ENCODE assay signal across 16 cellular contexts in the genomic region with DNA sequence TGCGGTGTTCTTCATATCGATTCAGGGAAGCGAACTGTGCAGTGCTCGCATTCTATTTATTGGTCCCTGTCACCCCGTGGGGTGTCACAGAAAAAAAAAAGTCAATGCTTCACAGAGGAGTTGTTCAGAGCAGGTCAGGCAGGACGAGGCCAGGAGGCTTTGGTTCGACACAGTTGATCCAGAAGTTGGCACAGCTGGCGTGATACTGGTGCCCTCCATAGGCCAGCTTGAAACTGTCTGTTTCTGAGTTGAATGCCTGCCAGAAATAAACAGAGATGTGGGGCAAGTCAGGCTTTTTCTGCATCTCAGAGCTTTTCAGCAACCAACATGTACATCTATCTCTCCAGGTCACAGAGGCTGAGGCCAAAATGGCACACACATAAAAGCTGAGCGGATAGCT. TPM values are rescaled to one million over a fixed set of nuclear protein-coding genes. Genes with fewer than 3 reads are reported as not detected.
A peak's percentile ranks its signal among the peaks of the same experiment; 100 is the strongest.
DNase-seq lines count a peak whose midpoint lies in the region; ATAC-seq and TF ChIP-seq lines count a peak whose summit lies in the region.
"Had no signal": no experiment of that assay in that cellular context is flagged by ENCODE, and none has a peak within 500 bp of the region (broad histone marks: within the 10 kb centered on the region; RNA-seq: fewer than 3 reads in every experiment).

No MANE protein-coding gene starts in this region.

- H3K27me3 ChIP-seq in gastrocnemius medialis, result no peaks in the 10 kb centered on the region
- no peaks in the 10 kb centered on the region for H3K27me3 ChIP-seq in BE2C
- H3K27me3 ChIP-seq: ovary had no signal

- H3K4me1 ChIP-seq in gastrocnemius medialis (no peaks in the 10 kb centered on the region), BE2C (no peaks in the 10 kb centered on the region)

- peaks cover 5% of the 10 kb centered on the region for H3K36me3 Mint-ChIP-seq in activated naive CD8-positive, alpha-beta T cell
- H3K36me3 Mint-ChIP-seq in activated naive CD8-positive, alpha-beta T cell treated with anti-CD3 and anti-CD28 coated beads for 36 hours, result peaks cover 8% of the 10 kb centered on the region
- H3K36me3 Mint-ChIP-seq in activated T-helper 1 cell treated with anti-CD3 and anti-CD28 coated beads, Interleukin-12 subunit alpha, Interleukin-12 subunit beta, Interleukin-2, Interleukin-4 antibody, amounts not matched to agents 30 ng/mL and 10 ng/mL and 1 ng/mL, durations not matched to agents 14 hours and 24 hours and 36 hours (ENCODE audit: low read depth), result peaks cover 30% of the 10 kb centered on the region
- H3K36me3 Mint-ChIP-seq in stimulated activated memory B cell treated with anti-CD40 and anti-IgM and Interleukin-4, amounts not matched to agents 10 μg/mL and 1 μg/mL and 100 μg/mL, for 72 hours, result peaks cover 43% of the 10 kb centered on the region

- in situ Hi-C loops in gastrocnemius medialis (cut with MboI; ENCODE audit: low sequenced_read_pairs in 4 of 4), result no loop called here

- H3K4me3 ChIP-seq in gastrocnemius medialis (no peak overlapping the region), BE2C (ENCODE audit: low read depth, low read length) (no peak overlapping the region)
- H3K4me3 ChIP-seq: ovary had no signal

- DNase-seq in activated naive CD8-positive, alpha-beta T cell treated with anti-CD3 and anti-CD28 coated beads for 36 hours, result no peak
- no peak for DNase-seq in activated T-helper 1 cell treated with anti-CD3 and anti-CD28 coated beads, Interleukin-12 subunit alpha, Interleukin-12 subunit beta, Interleukin-2, Interleukin-4 antibody, amounts not matched to agents 30 ng/mL and 10 ng/mL and 1 ng/mL, durations not matched to agents 14 hours and 24 hours and 36 hours (ENCODE audit: low spot score)
- DNase-seq in globus pallidus (ENCODE audit: low spot score) (peak; percentile 35), gastrocnemius medialis (no peak), BE2C (no peak), islet precursor cell (no peak)
- DNase-seq: activated CD4-positive, alpha-beta T cell treated with anti-CD3 and anti-CD28 coated beads, Interleukin-2, amount 50 U/mL, for 48 hours; activated naive CD4-positive, alpha-beta T cell; DND-41; NCI-H1092 treated with DMSO at 0.1 percent for 48 hours; NCI-H510A treated with DMSO at 0.1 percent for 48 hours; ovary had no signal

- peaks cover 0 to 53% of the 10 kb centered on the region in 2 donors for H3K36me3 ChIP-seq in gastrocnemius medialis
- peaks cover 46% of the 10 kb centered on the region for H3K36me3 ChIP-seq in BE2C
- H3K36me3 ChIP-seq: ovary had no signal

- TF ChIP-seq POLR2A in gastrocnemius medialis (IDR thresholded peaks at IDR 0.05), result no peak

- H3K27ac ChIP-seq in gastrocnemius medialis, result no peak overlapping the region
- H3K27ac ChIP-seq: ovary had no signal

- H3K9me3 ChIP-seq in gastrocnemius medialis (no peaks in the 10 kb centered on the region), BE2C (no peaks in the 10 kb centered on the region)
- H3K9me3 ChIP-seq: ovary had no signal

- ATAC-seq in stimulated activated memory B cell treated with anti-CD40 and anti-IgM and Interleukin-4, amounts not matched to agents 10 μg/mL and 1 μg/mL and 100 μg/mL, for 72 hours, result no peak
- ATAC-seq in gastrocnemius medialis, result no peak

- intact Hi-C loops in activated T-helper 1 cell treated with anti-CD3 and anti-CD28 coated beads, Interleukin-12 subunit alpha, Interleukin-12 subunit beta, Interleukin-2, Interleukin-4 antibody, amounts not matched to agents 30 ng/mL and 10 ng/mL and 1 ng/mL, durations not matched to agents 14 hours and 24 hours and 36 hours (cut with micrococcal nuclease), result no loop called here
- intact Hi-C loops in gastrocnemius medialis (cut with DNase I; ENCODE audit: low total_unique reads), result no loop called here

- H3K4me1 Mint-ChIP-seq in activated naive CD8-positive, alpha-beta T cell (ENCODE audit: low read depth), result peaks cover 10% of the 10 kb centered on the region
- H3K4me1 Mint-ChIP-seq in activated naive CD8-positive, alpha-beta T cell treated with anti-CD3 and anti-CD28 coated beads for 36 hours, result peaks cover 8% of the 10 kb centered on the region
- peaks cover 15% of the 10 kb centered on the region for H3K4me1 Mint-ChIP-seq in activated T-helper 1 cell treated with anti-CD3 and anti-CD28 coated beads, Interleukin-12 subunit alpha, Interleukin-12 subunit beta, Interleukin-2, Interleukin-4 antibody, amounts not matched to agents 30 ng/mL and 10 ng/mL and 1 ng/mL, durations not matched to agents 14 hours and 24 hours and 36 hours (ENCODE audit: low read depth)
- H3K4me1 Mint-ChIP-seq in stimulated activated memory B cell treated with anti-CD40 and anti-IgM and Interleukin-4, amounts not matched to agents 10 μg/mL and 1 μg/mL and 100 μg/mL, for 72 hours, result no peaks in the 10 kb centered on the region
- H3K4me1 Mint-ChIP-seq: memory B cell had no signal

- no peak overlapping the region for H3K4me3 Mint-ChIP-seq in activated naive CD8-positive, alpha-beta T cell
- H3K4me3 Mint-ChIP-seq in activated naive CD8-positive, alpha-beta T cell treated with anti-CD3 and anti-CD28 coated beads for 36 hours, result no peak overlapping the region
- H3K4me3 Mint-ChIP-seq in activated T-helper 1 cell treated with anti-CD3 and anti-CD28 coated beads, Interleukin-12 subunit alpha, Interleukin-12 subunit beta, Interleukin-2, Interleukin-4 antibody, amounts not matched to agents 30 ng/mL and 10 ng/mL and 1 ng/mL, durations not matched to agents 14 hours and 24 hours and 36 hours, result no peak overlapping the region
- no peak overlapping the region for H3K4me3 Mint-ChIP-seq in stimulated activated memory B cell treated with anti-CD40 and anti-IgM and Interleukin-4, amounts not matched to agents 10 μg/mL and 1 μg/mL and 100 μg/mL, for 72 hours
- H3K4me3 Mint-ChIP-seq: memory B cell, type B pancreatic cell had no signal

- H3K27ac Mint-ChIP-seq in activated naive CD8-positive, alpha-beta T cell, result peak overlapping the region; percentile 18
- H3K27ac Mint-ChIP-seq in activated naive CD8-positive, alpha-beta T cell treated with anti-CD3 and anti-CD28 coated beads for 36 hours, result no peak overlapping the region
- H3K27ac Mint-ChIP-seq in activated T-helper 1 cell treated with anti-CD3 and anti-CD28 coated beads, Interleukin-12 subunit alpha, Interleukin-12 subunit beta, Interleukin-2, Interleukin-4 antibody, amounts not matched to agents 30 ng/mL and 10 ng/mL and 1 ng/mL, durations not matched to agents 14 hours and 24 hours and 36 hours, result peak overlapping the region; percentile 68
- peak overlapping the region; percentile 54 for H3K27ac Mint-ChIP-seq in stimulated activated memory B cell treated with anti-CD40 and anti-IgM and Interleukin-4, amounts not matched to agents 10 μg/mL and 1 μg/mL and 100 μg/mL, for 72 hours
- H3K27ac Mint-ChIP-seq: memory B cell, type B pancreatic cell had no signal

- no peaks in the 10 kb centered on the region for H3K27me3 Mint-ChIP-seq in activated naive CD8-positive, alpha-beta T cell
- H3K27me3 Mint-ChIP-seq in activated naive CD8-positive, alpha-beta T cell treated with anti-CD3 and anti-CD28 coated beads for 36 hours, result no peaks in the 10 kb centered on the region
- no peaks in the 10 kb centered on the region for H3K27me3 Mint-ChIP-seq in activated T-helper 1 cell treated with anti-CD3 and anti-CD28 coated beads, Interleukin-12 subunit alpha, Interleukin-12 subunit beta, Interleukin-2, Interleukin-4 antibody, amounts not matched to agents 30 ng/mL and 10 ng/mL and 1 ng/mL, durations not matched to agents 14 hours and 24 hours and 36 hours (ENCODE audit: insufficient read depth)
- H3K27me3 Mint-ChIP-seq in stimulated activated memory B cell treated with anti-CD40 and anti-IgM and Interleukin-4, amounts not matched to agents 10 μg/mL and 1 μg/mL and 100 μg/mL, for 72 hours, result no peaks in the 10 kb centered on the region
- H3K27me3 Mint-ChIP-seq: memory B cell, type B pancreatic cell had no signal

- H3K9me3 Mint-ChIP-seq in activated naive CD8-positive, alpha-beta T cell (ENCODE audit: low read depth), result no peaks in the 10 kb centered on the region
- no peaks in the 10 kb centered on the region for H3K9me3 Mint-ChIP-seq in activated naive CD8-positive, alpha-beta T cell treated with anti-CD3 and anti-CD28 coated beads for 36 hours
- H3K9me3 Mint-ChIP-seq in activated T-helper 1 cell treated with anti-CD3 and anti-CD28 coated beads, Interleukin-12 subunit alpha, Interleukin-12 subunit beta, Interleukin-2, Interleukin-4 antibody, amounts not matched to agents 30 ng/mL and 10 ng/mL and 1 ng/mL, durations not matched to agents 14 hours and 24 hours and 36 hours, result no peaks in the 10 kb centered on the region
- H3K9me3 Mint-ChIP-seq in stimulated activated memory B cell treated with anti-CD40 and anti-IgM and Interleukin-4, amounts not matched to agents 10 μg/mL and 1 μg/mL and 100 μg/mL, for 72 hours, result no peaks in the 10 kb centered on the region
- H3K9me3 Mint-ChIP-seq: memory B cell, type B pancreatic cell had no signal

- TF ChIP-seq CTCF in gastrocnemius medialis (IDR thresholded peaks at IDR 0.05 in 4 of 5, conservative IDR thresholded peaks at IDR 0.05 in 1 of 5) (no peak), BE2C (IDR thresholded peaks at IDR 0.05; ENCODE audit: low read depth, low read length) (no peak)

RNA-seq across cellular contexts. Expression of a gene that starts 29.1 kb away (rescaled TPM):
- 10 to 100 TPM; 15.1 to 15.3 TPM for total RNA-seq in activated naive CD8-positive, alpha-beta T cell treated with anti-CD3 and anti-CD28 coated beads for 36 hours
- 21.4 and 22.3 TPM in 2 replicates for total RNA-seq in activated T-helper 1 cell treated with anti-CD3 and anti-CD28 coated beads, Interleukin-12 subunit alpha, Interleukin-12 subunit beta, Interleukin-2, Interleukin-4 antibody, amounts not matched to agents 30 ng/mL and 10 ng/mL and 1 ng/mL, durations not matched to agents 14 hours and 24 hours and 36 hours
- 10 to 100 TPM; 10.2 to 15.1 (median 11.3) TPM for total RNA-seq in gastrocnemius medialis
- 35.5 TPM for polyA plus RNA-seq in BE2C (2012; ENCODE audit: insufficient read depth, insufficient read length, low read depth)
